Comparison of ENCODE assay signal across 9 cellular contexts in genomic region chr1:202616355-202616910, GRCh38.
DNase-seq lines count a peak whose midpoint lies in the region; ATAC-seq and TF ChIP-seq lines count a peak whose summit lies in the region.
"Had no signal": no experiment of that assay in that cellular context is flagged by ENCODE, and none has a peak within 500 bp of the region (broad histone marks: within the 10 kb centered on the region; RNA-seq: fewer than 3 reads in every experiment).

No MANE protein-coding gene starts in this region.

- no peak for ATAC-seq in activated naive CD8-positive, alpha-beta T cell treated with anti-CD3 and anti-CD28 coated beads, Interleukin-2, amount 10 ng/mL, durations not matched to agents 7 days and 5 days (ENCODE audit: low read depth)
- ATAC-seq in HG03025 (IDR thresholded peaks at IDR 0.05; ENCODE audit: low FRiP score, unreplicated experiment) = peak; percentile 22
- peak; percentile 76 for ATAC-seq in stimulated activated memory B cell treated with anti-CD40 and anti-IgM and Interleukin-4, amounts not matched to agents 10 μg/mL and 1 μg/mL and 100 μg/mL, for 72 hours

- no peaks in the 10 kb centered on the region for H3K9me3 Mint-ChIP-seq in activated naive CD8-positive, alpha-beta T cell treated with anti-CD3 and anti-CD28 coated beads, Interleukin-2, amount 10 ng/mL, durations not matched to agents 7 days and 5 days
- H3K9me3 Mint-ChIP-seq in activated naive CD8-positive, alpha-beta T cell treated with anti-CD3 and anti-CD28 coated beads for 36 hours = no peaks in the 10 kb centered on the region
- no peaks in the 10 kb centered on the region for H3K9me3 Mint-ChIP-seq in stimulated activated memory B cell treated with anti-CD40 and anti-IgM and Interleukin-4, amounts not matched to agents 10 μg/mL and 1 μg/mL and 100 μg/mL, for 72 hours
- H3K9me3 Mint-ChIP-seq in HFFc6 = no peaks in the 10 kb centered on the region

- H3K9me3 ChIP-seq in SK-N-MC (ENCODE audit: low read depth, low read length) (no peaks in the 10 kb centered on the region), thyroid gland (no peaks in the 10 kb centered on the region)
- H3K9me3 ChIP-seq: stomach had no signal

- peaks cover 0 to 8% of the 10 kb centered on the region in 2 donors for H3K4me1 ChIP-seq in thyroid gland

- no peaks in the 10 kb centered on the region for H3K36me3 Mint-ChIP-seq in activated naive CD8-positive, alpha-beta T cell treated with anti-CD3 and anti-CD28 coated beads, Interleukin-2, amount 10 ng/mL, durations not matched to agents 7 days and 5 days
- H3K36me3 Mint-ChIP-seq in activated naive CD8-positive, alpha-beta T cell treated with anti-CD3 and anti-CD28 coated beads for 36 hours = no peaks in the 10 kb centered on the region
- H3K36me3 Mint-ChIP-seq in stimulated activated memory B cell treated with anti-CD40 and anti-IgM and Interleukin-4, amounts not matched to agents 10 μg/mL and 1 μg/mL and 100 μg/mL, for 72 hours = no peaks in the 10 kb centered on the region
- H3K36me3 Mint-ChIP-seq in HFFc6 (ENCODE audit: low read depth) = no peaks in the 10 kb centered on the region; the same call in 1 of the 2 replicates

- no peaks in the 10 kb centered on the region for H3K27me3 ChIP-seq in thyroid gland

- H3K27ac Mint-ChIP-seq in activated naive CD8-positive, alpha-beta T cell treated with anti-CD3 and anti-CD28 coated beads, Interleukin-2, amount 10 ng/mL, durations not matched to agents 7 days and 5 days = peak overlapping the region; percentile 31
- no peak overlapping the region for H3K27ac Mint-ChIP-seq in activated naive CD8-positive, alpha-beta T cell treated with anti-CD3 and anti-CD28 coated beads for 36 hours
- H3K27ac Mint-ChIP-seq in stimulated activated memory B cell treated with anti-CD40 and anti-IgM and Interleukin-4, amounts not matched to agents 10 μg/mL and 1 μg/mL and 100 μg/mL, for 72 hours = peak overlapping the region; percentile 86
- no peak overlapping the region for H3K27ac Mint-ChIP-seq in HFFc6

- H3K27me3 Mint-ChIP-seq in activated naive CD8-positive, alpha-beta T cell treated with anti-CD3 and anti-CD28 coated beads, Interleukin-2, amount 10 ng/mL, durations not matched to agents 7 days and 5 days = peaks cover 35% of the 10 kb centered on the region
- H3K27me3 Mint-ChIP-seq in activated naive CD8-positive, alpha-beta T cell treated with anti-CD3 and anti-CD28 coated beads for 36 hours = peaks cover 25% of the 10 kb centered on the region
- H3K27me3 Mint-ChIP-seq in stimulated activated memory B cell treated with anti-CD40 and anti-IgM and Interleukin-4, amounts not matched to agents 10 μg/mL and 1 μg/mL and 100 μg/mL, for 72 hours = peaks cover 10% of the 10 kb centered on the region
- no peaks in the 10 kb centered on the region; the same call in 1 of the 2 replicates for H3K27me3 Mint-ChIP-seq in HFFc6 (ENCODE audit: insufficient read depth)

- H3K27ac ChIP-seq in SK-N-MC = peak overlapping the region; percentile 71; the same call in 1 of the 2 replicates
- H3K27ac ChIP-seq in thyroid gland = no peak overlapping the region

- H3K4me3 ChIP-seq in SK-N-MC = peak overlapping the region; percentile 63; the same call in 1 of the 2 replicates
- H3K4me3 ChIP-seq in thyroid gland (replicated peaks in 1 of 3) = no peak overlapping the region
- H3K4me3 ChIP-seq: stomach had no signal

- H3K4me1 Mint-ChIP-seq in activated naive CD8-positive, alpha-beta T cell treated with anti-CD3 and anti-CD28 coated beads, Interleukin-2, amount 10 ng/mL, durations not matched to agents 7 days and 5 days = peaks cover 28% of the 10 kb centered on the region
- H3K4me1 Mint-ChIP-seq in activated naive CD8-positive, alpha-beta T cell treated with anti-CD3 and anti-CD28 coated beads for 36 hours = peaks cover 27% of the 10 kb centered on the region
- peaks cover 58% of the 10 kb centered on the region for H3K4me1 Mint-ChIP-seq in stimulated activated memory B cell treated with anti-CD40 and anti-IgM and Interleukin-4, amounts not matched to agents 10 μg/mL and 1 μg/mL and 100 μg/mL, for 72 hours
- peaks cover 50% of the 10 kb centered on the region for H3K4me1 Mint-ChIP-seq in HFFc6 (ENCODE audit: low read depth)

- H3K9ac ChIP-seq in SK-N-MC (ENCODE audit: insufficient read length) = no peak overlapping the region

- intact Hi-C loops in thyroid gland (cut with DNase I) = no loop called here

- peak; percentile 23 for DNase-seq in activated naive CD8-positive, alpha-beta T cell treated with anti-CD3 and anti-CD28 coated beads, Interleukin-2, amount 10 ng/mL, durations not matched to agents 7 days and 5 days
- no peak for DNase-seq in activated naive CD8-positive, alpha-beta T cell treated with anti-CD3 and anti-CD28 coated beads for 36 hours
- DNase-seq in SK-N-MC (ENCODE audit: low read depth, low spot score) = no peak
- no peak for DNase-seq in HFFc6
- DNase-seq in NCI-H2227 treated with DMSO at 0.1 percent for 48 hours (lab: John Stamatoyannopoulos, UW) = no peak
- DNase-seq in thyroid gland = no peak
- DNase-seq: stomach had no signal

- no peak for TF ChIP-seq CTCF in HFFc6 (IDR thresholded peaks at IDR 0.05)
- TF ChIP-seq CTCF in thyroid gland (IDR thresholded peaks at IDR 0.05) = no peak

- TF ChIP-seq POLR2A in thyroid gland (IDR thresholded peaks at IDR 0.05) = no peak

- peak overlapping the region; percentile 62 for H3K4me3 Mint-ChIP-seq in activated naive CD8-positive, alpha-beta T cell treated with anti-CD3 and anti-CD28 coated beads, Interleukin-2, amount 10 ng/mL, durations not matched to agents 7 days and 5 days
- H3K4me3 Mint-ChIP-seq in activated naive CD8-positive, alpha-beta T cell treated with anti-CD3 and anti-CD28 coated beads for 36 hours = no peak overlapping the region
- peak overlapping the region; percentile 70 for H3K4me3 Mint-ChIP-seq in stimulated activated memory B cell treated with anti-CD40 and anti-IgM and Interleukin-4, amounts not matched to agents 10 μg/mL and 1 μg/mL and 100 μg/mL, for 72 hours
- no peak overlapping the region; the same call in 1 of the 2 replicates for H3K4me3 Mint-ChIP-seq in HFFc6

- WGBS in thyroid gland, 2 donors = 90 to 91% methylated on average over 13 of the region's 13 CpGs

- POLR2A ChIA-PET in activated naive CD8-positive, alpha-beta T cell treated with anti-CD3 and anti-CD28 coated beads, Interleukin-2, amount 10 ng/mL, durations not matched to agents 7 days and 5 days (lab: Charles Lee) = no interaction called here

- H3K36me3 ChIP-seq in SK-N-MC (ENCODE audit: insufficient read depth, low read length) = no peaks in the 10 kb centered on the region
- no peaks in the 10 kb centered on the region for H3K36me3 ChIP-seq in thyroid gland
- H3K36me3 ChIP-seq: stomach had no signal

Comparison
In these comparisons a context has a peak if more than half of its experiments do, and no peak if none do; other contexts are left out.
1. H3K27ac Mint-ChIP-seq: peak in activated naive CD8-positive, alpha-beta T cell treated with anti-CD3 and anti-CD28 coated beads, Interleukin-2, amount 10 ng/mL, durations not matched to agents 7 days and 5 days (single experiment) and stimulated activated memory B cell treated with anti-CD40 and anti-IgM and Interleukin-4, amounts not matched to agents 10 μg/mL and 1 μg/mL and 100 μg/mL, for 72 hours (single experiment); none in activated naive CD8-positive, alpha-beta T cell treated with anti-CD3 and anti-CD28 coated beads for 36 hours (single experiment) and HFFc6 (single experiment).
2. H3K4me3 Mint-ChIP-seq: peak in activated naive CD8-positive, alpha-beta T cell treated with anti-CD3 and anti-CD28 coated beads, Interleukin-2, amount 10 ng/mL, durations not matched to agents 7 days and 5 days (single experiment) and stimulated activated memory B cell treated with anti-CD40 and anti-IgM and Interleukin-4, amounts not matched to agents 10 μg/mL and 1 μg/mL and 100 μg/mL, for 72 hours (single experiment); none in activated naive CD8-positive, alpha-beta T cell treated with anti-CD3 and anti-CD28 coated beads for 36 hours (single experiment) and HFFc6 (single experiment).